ENCODE assay signal across 10 cellular contexts in the genomic region with DNA sequence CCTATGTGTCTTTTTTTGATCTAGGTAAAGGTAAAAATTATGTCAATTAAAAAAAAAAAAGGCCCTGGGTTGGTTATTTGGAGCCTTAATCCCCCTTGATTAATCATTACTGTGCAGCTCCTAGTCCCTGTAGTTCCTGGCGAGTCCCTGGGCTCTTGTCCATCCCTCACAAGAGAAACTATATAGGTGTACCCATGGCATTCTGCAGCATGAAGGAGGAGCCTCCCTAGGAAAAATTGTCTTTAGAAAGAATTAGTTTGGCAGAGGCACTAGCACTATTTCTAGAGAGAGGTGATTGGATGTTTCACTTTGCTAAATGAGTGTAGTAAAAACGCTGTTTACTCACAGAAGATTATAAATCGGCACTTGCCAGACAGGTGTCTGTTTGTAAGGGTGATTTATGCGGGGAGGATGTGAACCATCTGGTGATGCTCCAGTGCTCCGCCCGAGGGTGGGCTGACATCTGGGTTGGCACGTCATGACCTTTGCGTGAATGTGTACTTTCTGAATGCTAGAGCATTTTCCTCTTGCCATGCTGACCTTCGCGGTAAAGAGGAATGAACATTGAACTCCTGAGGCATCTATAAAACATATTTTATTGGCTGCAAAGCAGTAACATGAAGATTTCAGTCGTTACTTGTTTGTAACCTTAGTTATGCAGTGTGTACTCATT. TPM values are rescaled to one million over a fixed set of nuclear protein-coding genes. Genes with fewer than 3 reads are reported as not detected.
DNase-seq lines count a peak whose midpoint lies in the region; ATAC-seq, FAIRE-seq and TF ChIP-seq lines count a peak whose summit lies in the region.
"Had no signal": no experiment of that assay in that cellular context is flagged by ENCODE, and none has a peak within 500 bp of the region (broad histone marks: within the 10 kb centered on the region; RNA-seq: fewer than 3 reads in every experiment).

No MANE protein-coding gene starts in this region.

- no peak overlapping the region for H2AK5ac ChIP-seq in IMR-90 (ENCODE audit: low read depth, low read length)

- no peak overlapping the region for H2AK9ac ChIP-seq in IMR-90 (replicated peaks; ENCODE audit: low read depth, low read length, poor library complexity)

- no peak overlapping the region for H4K91ac ChIP-seq in IMR-90 (ENCODE audit: insufficient read depth, low read depth, low read length)

- H4K20me1 ChIP-seq in IMR-90 (ENCODE audit: insufficient read depth, low read length) = no peaks in the 10 kb centered on the region

- H3K27ac Mint-ChIP-seq in osteocyte (ENCODE audit: unreplicated experiment) = no peak overlapping the region

- TF ChIP-seq POLR2A in GM12891 (IDR thresholded peaks at IDR 0.05; ENCODE audit: low read depth, low read length) = no peak
- no peak for TF ChIP-seq POLR2A in IMR-90 (IDR thresholded peaks at IDR 0.05; ENCODE audit: low read depth, low read length)

- peaks cover 8% of the 10 kb centered on the region for H3K27me3 Mint-ChIP-seq in osteocyte (ENCODE audit: unreplicated experiment)

- intact Hi-C loops in IMR-90 (cut with micrococcal nuclease) = loop anchor here (5.0 kb wide), 1 partner anchor 570 kb away; no protein-coding TSS in a partner anchor

- no peak overlapping the region for H3K14ac ChIP-seq in IMR-90 (replicated peaks; ENCODE audit: low read depth, low read length)

- no peak overlapping the region for H4K5ac ChIP-seq in IMR-90 (ENCODE audit: low read depth, low read length)

- ATAC-seq in GM21423 (IDR thresholded peaks at IDR 0.05; ENCODE audit: unreplicated experiment) (peak; percentile 79), IMR-90 (ENCODE audit: low read depth) (no peak)

- H3K9me1 ChIP-seq in IMR-90 (ENCODE audit: insufficient read depth, low read length) = no peaks in the 10 kb centered on the region

- no peak overlapping the region for H2BK15ac ChIP-seq in IMR-90 (ENCODE audit: low read depth, low read length)

- DNase-seq in GM12891 (ENCODE audit: insufficient read length, low spot score) = peak; percentile 12
- peak; percentile 23 for DNase-seq in IMR-90
- peak; percentile 33 for DNase-seq in activated naive CD8-positive, alpha-beta T cell treated with anti-CD3 and anti-CD28 coated beads, Interleukin-2, amount 50 U/mL, for 16 hours (ENCODE audit: low read depth, low spot score)
- peak; percentile 40 for DNase-seq in stimulated activated CD4-positive, alpha-beta T cell treated with anti-CD3 and anti-CD28 coated beads, Interleukin-4, amount 100 ng/mL, for 24 hours
- DNase-seq in HuH-7.5 (ENCODE audit: low spot score) = no peak
- no peak for DNase-seq in NCI-H128 (lab: John Stamatoyannopoulos, UW; ENCODE audit: unreplicated experiment)
- no peak for DNase-seq in osteocyte (ENCODE audit: extremely low spot score, unreplicated experiment)

- CTCF ChIA-PET in IMR-90 (lab: Yijun Ruan, JAX) = interaction anchor here (0.6 to 1.0 kb wide), 3 partner anchors 13 to 569 kb away, joined by 3 to 8 read pairs (median 3); no protein-coding TSS in a partner anchor

- H3K9me3 ChIP-seq in IMR-90 (ENCODE audit: control insufficient read depth, insufficient read depth, low read length) = no peaks in the 10 kb centered on the region
- H3K9me3 ChIP-seq: SJSA1 had no signal

- peaks cover 6% of the 10 kb centered on the region for H3K9me3 Mint-ChIP-seq in osteocyte (ENCODE audit: unreplicated experiment)

- TF ChIP-seq RAD21 in IMR-90 (IDR thresholded peaks at IDR 0.05; ENCODE audit: low read length) = no peak

- no peaks in the 10 kb centered on the region; the same call in 1 of the 2 replicates for H3K4me1 ChIP-seq in IMR-90 (ENCODE audit: control insufficient read depth, insufficient read depth, low read length)
- H3K4me1 ChIP-seq: SJSA1 had no signal

- POLR2A ChIA-PET in IMR-90 (lab: Charles Lee; ENCODE audit: unreplicated experiment) = no interaction called here

- no peaks in the 10 kb centered on the region for H3K36me3 Mint-ChIP-seq in osteocyte (ENCODE audit: unreplicated experiment)

- no peaks in the 10 kb centered on the region for H3K36me3 ChIP-seq in IMR-90 (ENCODE audit: control insufficient read depth, insufficient read depth, low read length)
- H3K36me3 ChIP-seq: SJSA1 had no signal

- WGBS in IMR-90 (ENCODE audit: extremely low coverage in 2 of 2, insufficient read length in 1 of 2), 2 experiments = 52% methylated on average over 2 of the region's 11 CpGs; no CpG with 5 or more reads in 1 of the 2 experiments

- no peak overlapping the region for H3K4ac ChIP-seq in IMR-90 (ENCODE audit: low read depth, low read length)

- dilution Hi-C loops in IMR-90 (cut with HindIII; ENCODE audit: low sequenced_read_pairs, unreplicated experiment) = no loop called here

- in situ Hi-C loops in IMR-90 (cut with MboI; ENCODE audit: low sequenced_read_pairs) = loop anchor here (25.0 kb wide), 1 partner anchor 610 kb away; no protein-coding TSS in a partner anchor

- H3K4me1 Mint-ChIP-seq in osteocyte (ENCODE audit: unreplicated experiment) = peaks cover 6% of the 10 kb centered on the region

- TF ChIP-seq CTCF in IMR-90 (conservative IDR thresholded peaks at IDR 0.05; ENCODE audit: low read depth, low read length) = no peak
- TF ChIP-seq CTCF in osteocyte (IDR thresholded peaks at IDR 0.05) = no peak

- H3K4me3 ChIP-seq in IMR-90 (ENCODE audit: insufficient read depth, low read depth, low read length) = no peak overlapping the region
- H3K4me3 ChIP-seq: SJSA1 had no signal

- H3K9ac ChIP-seq in IMR-90 (ENCODE audit: low read depth, low read length) = no peak overlapping the region

- H3K18ac ChIP-seq in IMR-90 (ENCODE audit: low read depth, low read length) = no peak overlapping the region

- H3K79me1 ChIP-seq in IMR-90 (ENCODE audit: low read depth in 1 of 2, low read length in 2 of 2) = no peaks in the 10 kb centered on the region

- no peak overlapping the region for H3K4me3 Mint-ChIP-seq in osteocyte (ENCODE audit: unreplicated experiment)

- peak; percentile 96 for FAIRE-seq in GM12891 (lab: Jason Lieb, UNC)
- FAIRE-seq: keratinocyte had no signal

- H4K8ac ChIP-seq in IMR-90 (ENCODE audit: low read depth in 2 of 2, low read length in 2 of 2) = no peak overlapping the region

- H2BK5ac ChIP-seq in IMR-90 (ENCODE audit: low read depth, low read length, poor library complexity, severe bottlenecking) = no peak overlapping the region

- no peak overlapping the region for H3K23ac ChIP-seq in IMR-90 (ENCODE audit: low read depth, low read length)

- no peak overlapping the region for H2BK20ac ChIP-seq in IMR-90 (ENCODE audit: low read depth, low read length)

- H2AFZ ChIP-seq in IMR-90 (replicated peaks; ENCODE audit: low read length, poor library complexity) = peak overlapping the region; percentile 55

- no peak overlapping the region for H3K27ac ChIP-seq in IMR-90 (ENCODE audit: insufficient read depth, low read length)
- H3K27ac ChIP-seq: SJSA1 had no signal

- H3K56ac ChIP-seq in IMR-90 (ENCODE audit: extremely low read depth, insufficient read depth, low read length) = no peak overlapping the region

- no peaks in the 10 kb centered on the region; the same call in 1 of the 2 replicates for H3K27me3 ChIP-seq in IMR-90 (ENCODE audit: control insufficient read depth, insufficient read depth, low read length)
- H3K27me3 ChIP-seq: SJSA1 had no signal

- no peak overlapping the region for H2BK120ac ChIP-seq in IMR-90 (ENCODE audit: low read depth, low read length)

- no TSS peak for BruUV-seq in IMR-90 (replicated peaks; lab: Mats Ljungman, UMichigan)

- H3K4me2 ChIP-seq in IMR-90 (ENCODE audit: low read depth, low read length) = no peak overlapping the region; the same call in 1 of the 2 replicates

TF ChIP-seq in GM12891, 5 proteins besides CTCF, POLR2A, EP300 and RAD21:
- TF ChIP-seq TAF1 (IDR thresholded peaks at IDR 0.05; ENCODE audit: low read depth, low read length) = no peak
- TF ChIP-seq POLR2AphosphoS5 (IDR thresholded peaks at IDR 0.05; ENCODE audit: low read depth, low read length) = no peak
- TF ChIP-seq SPI1 (IDR thresholded peaks at IDR 0.05; ENCODE audit: low read depth, low read length) = peak; percentile 43; the same call in 1 of the 2 replicates
- no peak for TF ChIP-seq PAX5 (IDR thresholded peaks at IDR 0.05; ENCODE audit: insufficient read depth, low read length, severe bottlenecking)
- TF ChIP-seq POU2F2 (IDR thresholded peaks at IDR 0.05; ENCODE audit: low read depth, low read length) = peak; percentile 78; the same call in 1 of the 2 replicates

TF ChIP-seq in IMR-90, 13 proteins besides CTCF, POLR2A, EP300 and RAD21 (continues in another document):
- no peak for TF ChIP-seq NFE2L2 (IDR thresholded peaks at IDR 0.05; ENCODE audit: low read depth, low read length)
- no peak for TF ChIP-seq FOS (IDR thresholded peaks at IDR 0.05; ENCODE audit: low read depth, low read length)
- TF ChIP-seq MAZ (IDR thresholded peaks at IDR 0.05; ENCODE audit: borderline replicate concordance, low read depth, low read length) = no peak
- no peak for TF ChIP-seq USF2 (IDR thresholded peaks at IDR 0.05; ENCODE audit: low read depth, low read length)
- no peak for TF ChIP-seq BHLHE40 (IDR thresholded peaks at IDR 0.05; ENCODE audit: low read depth, low read length)
- no peak for TF ChIP-seq SMC3 (IDR thresholded peaks at IDR 0.05; ENCODE audit: low read depth, low read length)
- TF ChIP-seq MXI1 (IDR thresholded peaks at IDR 0.05; ENCODE audit: borderline replicate concordance, low read depth, low read length) = no peak
- TF ChIP-seq CHD1 (IDR thresholded peaks at IDR 0.05; ENCODE audit: low read depth, low read length) = no peak
- TF ChIP-seq ELK1 (IDR thresholded peaks at IDR 0.05; ENCODE audit: borderline replicate concordance, low read depth, low read length) = no peak

RNA-seq across cellular contexts. Expression of gene PLCL2, which starts 12.6 kb away (rescaled TPM):
- 22.3 TPM for polyA plus RNA-seq in GM12891 (2012; ENCODE audit: low read depth, missing spikeins)
- 3.8 and 4.2 TPM in 2 replicates for total RNA-seq in IMR-90 (2012; rRNA removed)
- 0.79 and 0.92 TPM in 2 replicates for polyA plus RNA-seq in IMR-90 (2012; rRNA removed)
- polyA plus RNA-seq in IMR-90 (2012; cell fraction: cytosol; rRNA removed) = 0.22 and 0.92 TPM in 2 replicates
- 0.12 and 0.58 TPM in 2 replicates for polyA plus RNA-seq in IMR-90 (2012; cell fraction: nucleus; rRNA removed; ENCODE audit: low replicate concordance)
- total RNA-seq in osteocyte = 1.8 and 2.1 TPM in 2 replicates

Comparison
In these comparisons a context has a peak if more than half of its experiments do, and no peak if none do; other contexts are left out.
1. DNase-seq: peak in GM12891 (single experiment), IMR-90 (single experiment), activated naive CD8-positive, alpha-beta T cell treated with anti-CD3 and anti-CD28 coated beads, Interleukin-2, amount 50 U/mL, for 16 hours (single experiment) and stimulated activated CD4-positive, alpha-beta T cell treated with anti-CD3 and anti-CD28 coated beads, Interleukin-4, amount 100 ng/mL, for 24 hours (single experiment); none in HuH-7.5 (single experiment), NCI-H128 (single experiment) and osteocyte (single experiment).